ENCODE assay signal across 16 cellular contexts in the genomic region with DNA sequence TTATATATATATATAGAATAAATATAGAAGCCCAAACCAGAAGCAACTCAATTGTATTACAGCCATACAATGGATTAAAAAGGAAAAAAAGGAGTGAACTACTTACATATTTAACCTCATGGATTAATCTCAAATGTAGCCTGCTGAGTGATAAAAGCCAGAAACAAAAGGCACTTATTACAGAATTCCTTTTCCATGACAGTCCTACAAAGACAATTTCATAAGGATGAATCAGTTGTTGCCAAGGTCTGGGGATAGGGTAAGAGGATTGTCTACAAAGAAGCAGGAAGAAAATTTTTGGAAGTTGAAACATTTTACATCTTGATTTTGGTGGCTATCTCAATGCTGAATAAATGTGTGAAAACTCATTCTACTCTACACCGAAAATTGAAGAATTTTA.
"Had no signal": no experiment of that assay in that cellular context is flagged by ENCODE, and none has a peak within 500 bp of the region (broad histone marks: within the 10 kb centered on the region; RNA-seq: fewer than 3 reads in every experiment).

No MANE protein-coding gene starts in this region.

- H3K27ac Mint-ChIP-seq: activated B cell treated with CpG ODN at 0.5 μM for 24 hours; activated CD4-positive, alpha-beta T cell treated with anti-CD3 and anti-CD28 coated beads, Interleukin-2, amount 10 ng/mL, durations not matched to agents 24 days and 14 days; activated naive CD8-positive, alpha-beta T cell treated with anti-CD3 and anti-CD28 coated beads, Interleukin-2, amount 50 U/mL, for 24 hours; activated T-helper 1 cell treated with anti-CD3 and anti-CD28 coated beads, Interleukin-12 subunit alpha, Interleukin-12 subunit beta, Interleukin-2, Interleukin-4 antibody, amounts not matched to agents 30 ng/mL and 10 ng/mL and 1 ng/mL, durations not matched to agents 14 hours and 24 hours and 36 hours; effector memory CD8-positive, alpha-beta T cell; nephron; T-helper 1 cell treated with Interleukin-12 subunit alpha and Interleukin-12 subunit beta and Interleukin-4 antibody, amounts not matched to agents 30 μg/mL and 1 μg/mL, for 36 hours had no signal

- DNase-seq: activated B cell treated with CpG ODN at 0.5 μM for 24 hours; activated CD4-positive, alpha-beta T cell treated with anti-CD3 and anti-CD28 coated beads, Interleukin-2, amount 10 ng/mL, durations not matched to agents 24 days and 14 days; activated naive CD4-positive, alpha-beta T cell; activated naive CD8-positive, alpha-beta T cell treated with anti-CD3 and anti-CD28 coated beads, Interleukin-2, amount 50 U/mL, for 24 hours; central memory CD4-positive, alpha-beta T cell; effector memory CD8-positive, alpha-beta T cell; erythroblast; foreskin melanocyte; heart right ventricle; left ventricle myocardium inferior; mesenchymal stem cell; thyroid gland; uterus had no signal

- H3K27me3 Mint-ChIP-seq: activated B cell treated with CpG ODN at 0.5 μM for 24 hours; activated CD4-positive, alpha-beta T cell treated with anti-CD3 and anti-CD28 coated beads, Interleukin-2, amount 10 ng/mL, durations not matched to agents 24 days and 14 days; activated naive CD8-positive, alpha-beta T cell treated with anti-CD3 and anti-CD28 coated beads, Interleukin-2, amount 50 U/mL, for 24 hours; effector memory CD8-positive, alpha-beta T cell had no signal

- H3K9me3 Mint-ChIP-seq: activated B cell treated with CpG ODN at 0.5 μM for 24 hours; activated CD4-positive, alpha-beta T cell treated with anti-CD3 and anti-CD28 coated beads, Interleukin-2, amount 10 ng/mL, durations not matched to agents 24 days and 14 days; activated T-helper 1 cell treated with anti-CD3 and anti-CD28 coated beads, Interleukin-12 subunit alpha, Interleukin-12 subunit beta, Interleukin-2, Interleukin-4 antibody, amounts not matched to agents 30 ng/mL and 10 ng/mL and 1 ng/mL, durations not matched to agents 14 hours and 24 hours and 36 hours; nephron; T-helper 1 cell treated with Interleukin-12 subunit alpha and Interleukin-12 subunit beta and Interleukin-4 antibody, amounts not matched to agents 30 μg/mL and 1 μg/mL, for 36 hours had no signal

- H3K4me1 Mint-ChIP-seq: activated B cell treated with CpG ODN at 0.5 μM for 24 hours; activated CD4-positive, alpha-beta T cell treated with anti-CD3 and anti-CD28 coated beads, Interleukin-2, amount 10 ng/mL, durations not matched to agents 24 days and 14 days; activated naive CD8-positive, alpha-beta T cell treated with anti-CD3 and anti-CD28 coated beads, Interleukin-2, amount 50 U/mL, for 24 hours; nephron had no signal

- H3K9me3 ChIP-seq: heart right ventricle, left ventricle myocardium inferior, thyroid gland, uterus had no signal

- H3K4me1 ChIP-seq: heart right ventricle, left ventricle myocardium inferior, thyroid gland, uterus had no signal

- ATAC-seq: activated naive CD8-positive, alpha-beta T cell treated with anti-CD3 and anti-CD28 coated beads, Interleukin-2, amount 50 U/mL, for 24 hours; effector memory CD8-positive, alpha-beta T cell; heart right ventricle had no signal

- H3K4me3 Mint-ChIP-seq: activated B cell treated with CpG ODN at 0.5 μM for 24 hours; activated CD4-positive, alpha-beta T cell treated with anti-CD3 and anti-CD28 coated beads, Interleukin-2, amount 10 ng/mL, durations not matched to agents 24 days and 14 days; activated naive CD8-positive, alpha-beta T cell treated with anti-CD3 and anti-CD28 coated beads, Interleukin-2, amount 50 U/mL, for 24 hours; activated T-helper 1 cell treated with anti-CD3 and anti-CD28 coated beads, Interleukin-12 subunit alpha, Interleukin-12 subunit beta, Interleukin-2, Interleukin-4 antibody, amounts not matched to agents 30 ng/mL and 10 ng/mL and 1 ng/mL, durations not matched to agents 14 hours and 24 hours and 36 hours; effector memory CD8-positive, alpha-beta T cell; nephron; T-helper 1 cell treated with Interleukin-12 subunit alpha and Interleukin-12 subunit beta and Interleukin-4 antibody, amounts not matched to agents 30 μg/mL and 1 μg/mL, for 36 hours had no signal

- H3K36me3 ChIP-seq: heart right ventricle, left ventricle myocardium inferior, thyroid gland, uterus had no signal

- H3K27me3 ChIP-seq: heart right ventricle, thyroid gland, uterus had no signal

- H3K27ac ChIP-seq: heart right ventricle, left ventricle myocardium inferior, thyroid gland, uterus had no signal

- H3K4me3 ChIP-seq: heart right ventricle, left ventricle myocardium inferior, thyroid gland, uterus had no signal
